9 cellular contexts compared by ENCODE assay signal in genomic region chr6:144131248-144131709, GRCh38. TPM values are rescaled to one million over a fixed set of nuclear protein-coding genes. Genes with fewer than 3 reads are reported as not detected.
DNase-seq lines count a peak whose midpoint lies in the region; ATAC-seq and TF ChIP-seq lines count a peak whose summit lies in the region.
"Had no signal": no experiment of that assay in that cellular context is flagged by ENCODE, and none has a peak within 500 bp of the region (broad histone marks: within the 10 kb centered on the region; RNA-seq: fewer than 3 reads in every experiment).

No MANE protein-coding gene starts in this region.

- no peak overlapping the region for H3K18ac ChIP-seq in neuronal stem cell (ENCODE audit: low read length)

- no peak overlapping the region for H3K9ac ChIP-seq in neuronal stem cell (ENCODE audit: low read depth, low read length, poor library complexity)

- H2BK12ac ChIP-seq in neuronal stem cell (ENCODE audit: low read length) = no peak overlapping the region

- no peaks in the 10 kb centered on the region for H3K9me3 ChIP-seq in neuronal stem cell (replicated peaks in 1 of 2; ENCODE audit: control insufficient read depth in 2 of 2, insufficient read depth in 1 of 2, low read depth in 1 of 2, low read length in 2 of 2)

- H2AFZ ChIP-seq in neuronal stem cell (ENCODE audit: low read length) = no peak overlapping the region

- no peaks in the 10 kb centered on the region for H3K27me3 ChIP-seq in neuronal stem cell (ENCODE audit: control insufficient read depth in 3 of 3, insufficient read depth in 3 of 3, low read depth in 1 of 3, low read length in 3 of 3)

- peaks cover 0 to 2% of the 10 kb centered on the region in 2 donors for H3K36me3 ChIP-seq in neuronal stem cell (replicated peaks in 1 of 2; ENCODE audit: control insufficient read depth in 2 of 2, insufficient read depth in 2 of 2, low read length in 2 of 2)

- peak; percentile 29 for DNase-seq in A172 (ENCODE audit: low spot score)
- peak; percentile 80 for DNase-seq in LHCN-M2 (ENCODE audit: low read depth)
- peak; percentile 77 for DNase-seq in epithelial cell of esophagus (ENCODE audit: low read depth)
- DNase-seq in germinal center (ENCODE audit: low spot score) = no peak
- DNase-seq in UCSD-AML1 (lab: John Stamatoyannopoulos, UW; ENCODE audit: unreplicated experiment) = no peak
- DNase-seq in effector CD4-positive, alpha-beta T cell = no peak
- DNase-seq in neuronal stem cell (ENCODE audit: low spot score) = no peak
- DNase-seq: cerebellar nuclear complex had no signal

- H3K4me3 ChIP-seq in epithelial cell of esophagus (ENCODE audit: low read length) = no peak overlapping the region
- H3K4me3 ChIP-seq in neuronal stem cell (ENCODE audit: low read length in 2 of 2) = no peak overlapping the region

- no peak overlapping the region for H3K23ac ChIP-seq in neuronal stem cell (ENCODE audit: low read depth, low read length, poor library complexity)

- no peak for TF ChIP-seq CTCF in epithelial cell of esophagus (IDR thresholded peaks at IDR 0.05; ENCODE audit: insufficient read depth, low read depth, low read length, missing control alignments)

- no peak overlapping the region for H3K14ac ChIP-seq in neuronal stem cell (ENCODE audit: low read length)

- no peak overlapping the region for H3K4me2 ChIP-seq in neuronal stem cell (ENCODE audit: insufficient read depth, low read length, poor library complexity, severe bottlenecking)

- H3K79me1 ChIP-seq in neuronal stem cell (ENCODE audit: low read depth, low read length) = no peaks in the 10 kb centered on the region

- peak; percentile 57 for ATAC-seq in GM18867 (IDR thresholded peaks at IDR 0.05; ENCODE audit: unreplicated experiment)

- H4K91ac ChIP-seq in neuronal stem cell (ENCODE audit: low read depth, low read length, poor library complexity) = no peak overlapping the region

- H4K8ac ChIP-seq in neuronal stem cell (ENCODE audit: low read depth, low read length) = no peak overlapping the region

- H2BK5ac ChIP-seq in neuronal stem cell (ENCODE audit: low read length) = no peak overlapping the region

- peaks cover 0 to 2% of the 10 kb centered on the region in 2 donors for H3K4me1 ChIP-seq in neuronal stem cell (ENCODE audit: control insufficient read depth in 2 of 2, insufficient read depth in 1 of 2, low read depth in 1 of 2, low read length in 2 of 2)

- H2BK15ac ChIP-seq in neuronal stem cell (ENCODE audit: low read length) = no peak overlapping the region

- H3K4ac ChIP-seq in neuronal stem cell (ENCODE audit: low read length) = no peak overlapping the region

- no CpG with 5 or more reads among the region's 1 CpG for WGBS in neuronal stem cell (ENCODE audit: extremely low coverage in 2 of 2, insufficient read length in 2 of 2, insufficient replicate concordance in 1 of 2), 2 donors

- no peak overlapping the region for H2AK5ac ChIP-seq in neuronal stem cell (ENCODE audit: low read depth, low read length)

- H3K27ac ChIP-seq in neuronal stem cell (replicated peaks; ENCODE audit: low read length) = no peak overlapping the region

- H2BK120ac ChIP-seq in neuronal stem cell (ENCODE audit: low read depth, low read length) = no peak overlapping the region

RNA-seq across cellular contexts. Expression of gene STX11, which starts 19.0 kb away (rescaled TPM):
- 0.86 and 0.88 TPM in 2 replicates for total RNA-seq in A172 (2014; rRNA removed; shearing (Covaris generic))
- 4.8 and 7.4 TPM in 2 replicates for total RNA-seq in LHCN-M2 (2014; rRNA removed)
- polyA plus RNA-seq in LHCN-M2 (2012) = 0.58 TPM
- 0.08 TPM for polyA plus RNA-seq in neuronal stem cell (2013, experiment 1 of 2)
- polyA plus RNA-seq in neuronal stem cell (2013, experiment 2 of 2) = 0.08 TPM

RNA-seq across cellular contexts. Expression of gene SF3B5, which starts 35.9 kb away (rescaled TPM):
- 118 and 150 TPM in 2 replicates for total RNA-seq in A172 (2014; rRNA removed; shearing (Covaris generic))
- 167 and 186 TPM in 2 replicates for total RNA-seq in LHCN-M2 (2014; rRNA removed)
- 238 TPM for polyA plus RNA-seq in LHCN-M2 (2012)
- 246 TPM for polyA plus RNA-seq in neuronal stem cell (2013, experiment 1 of 2)
- polyA plus RNA-seq in neuronal stem cell (2013, experiment 2 of 2) = 242 TPM

Comparison
In these comparisons a context has a peak if more than half of its experiments do, and no peak if none do; other contexts are left out.
1. DNase-seq: peak in A172 (single experiment), LHCN-M2 (single experiment) and epithelial cell of esophagus (single experiment); none in germinal center (single experiment), UCSD-AML1 (single experiment), effector CD4-positive, alpha-beta T cell (single experiment) and neuronal stem cell (single experiment).